Comparison of ENCODE assay signal across 1 cellular context in the genomic region with DNA sequence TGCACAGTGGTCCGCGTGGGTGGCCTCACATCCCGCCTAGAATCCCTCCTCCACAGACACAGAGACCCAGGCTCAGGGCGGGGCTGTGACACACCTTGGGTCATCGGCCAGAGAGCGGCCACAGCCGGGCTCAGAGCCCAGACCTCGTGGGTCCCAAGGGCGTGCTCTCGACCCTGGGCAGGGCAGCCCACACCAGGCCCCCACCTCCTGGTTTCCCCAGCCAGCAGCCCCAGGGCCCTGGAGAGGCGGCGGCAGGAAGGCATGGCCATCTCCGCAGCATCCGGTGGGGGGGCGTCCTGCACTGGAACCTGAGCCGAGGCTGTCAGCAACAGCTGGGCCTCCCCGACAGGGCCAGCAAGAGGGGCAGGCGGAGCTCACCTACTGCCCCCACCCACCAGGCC.
TF ChIP-seq lines count a peak whose summit lies in the region.

No MANE protein-coding gene starts in this region.

TF ChIP-seq in K562, 482 proteins besides CTCF, POLR2A, EP300 and RAD21:
- no peak for TF ChIP-seq SAP30 (IDR thresholded peaks at IDR 0.05; ENCODE audit: borderline replicate concordance, insufficient read depth, low read depth, low read length, poor library complexity, severe bottlenecking)
- TF ChIP-seq HSF4 (CRISPR knock-in tag; IDR thresholded peaks at IDR 0.05; ENCODE audit: borderline replicate concordance) = no peak
- TF ChIP-seq STAT6 (CRISPR knock-in tag; IDR thresholded peaks at IDR 0.05) = no peak
- no peak for TF ChIP-seq ZNF354B (CRISPR knock-in tag; IDR thresholded peaks at IDR 0.05)
- no peak for TF ChIP-seq ASH1L (IDR thresholded peaks at IDR 0.05; ENCODE audit: borderline replicate concordance, low read depth, partially characterized antibody)
- no peak for TF ChIP-seq KDM2B (CRISPR knock-in tag; IDR thresholded peaks at IDR 0.05)
- TF ChIP-seq STAT5B (CRISPR knock-in tag; IDR thresholded peaks at IDR 0.05) = no peak
- TF ChIP-seq, protein P1, sequence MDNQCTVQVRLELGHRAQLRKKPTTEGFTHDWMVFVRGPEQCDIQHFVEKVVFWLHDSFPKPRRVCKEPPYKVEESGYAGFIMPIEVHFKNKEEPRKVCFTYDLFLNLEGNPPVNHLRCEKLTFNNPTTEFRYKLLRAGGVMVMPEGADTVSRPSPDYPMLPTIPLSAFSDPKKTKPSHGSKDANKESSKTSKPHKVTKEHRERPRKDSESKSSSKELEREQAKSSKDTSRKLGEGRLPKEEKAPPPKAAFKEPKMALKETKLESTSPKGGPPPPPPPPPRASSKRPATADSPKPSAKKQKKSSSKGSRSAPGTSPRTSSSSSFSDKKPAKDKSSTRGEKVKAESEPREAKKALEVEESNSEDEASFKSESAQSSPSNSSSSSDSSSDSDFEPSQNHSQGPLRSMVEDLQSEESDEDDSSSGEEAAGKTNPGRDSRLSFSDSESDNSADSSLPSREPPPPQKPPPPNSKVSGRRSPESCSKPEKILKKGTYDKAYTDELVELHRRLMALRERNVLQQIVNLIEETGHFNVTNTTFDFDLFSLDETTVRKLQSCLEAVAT (IDR thresholded peaks at IDR 0.05) = no peak
- no peak for TF ChIP-seq ARID3B (CRISPR knock-in tag; IDR thresholded peaks at IDR 0.05; ENCODE audit: borderline replicate concordance)
- TF ChIP-seq NR1H2 (CRISPR knock-in tag; IDR thresholded peaks at IDR 0.05) = no peak
- no peak for TF ChIP-seq MYBL2 (IDR thresholded peaks at IDR 0.05; ENCODE audit: low read depth)
- no peak for TF ChIP-seq MYBL2 (CRISPR knock-in tag; IDR thresholded peaks at IDR 0.05; ENCODE audit: borderline replicate concordance)
- TF ChIP-seq ZNF785 (CRISPR knock-in tag; IDR thresholded peaks at IDR 0.05) = no peak
- no peak for TF ChIP-seq TOE1 (IDR thresholded peaks at IDR 0.05; ENCODE audit: borderline replicate concordance)
- TF ChIP-seq TOE1 (CRISPR knock-in tag; IDR thresholded peaks at IDR 0.05; ENCODE audit: borderline replicate concordance, low read depth) = no peak
